Comparison of ENCODE assay signal across 8 cellular contexts in genomic region chr3:188153949-188154757, GRCh38.
DNase-seq lines count a peak whose midpoint lies in the region; FAIRE-seq and TF ChIP-seq lines count a peak whose summit lies in the region.

Gene LPP, plus strand, starts transcription at chr3:188154157. Its CDS starts 251,964 bp downstream, at chr3:188406121.

- no peaks in the 10 kb centered on the region for H3K9me3 ChIP-seq in MM.1S (replicated peaks; ENCODE audit: insufficient read depth, low read length)

- TF ChIP-seq POLR2A in H54 (IDR thresholded peaks at IDR 0.05; ENCODE audit: low read depth, low read length): no peak

- H3K27me3 ChIP-seq in MM.1S (replicated peaks; ENCODE audit: insufficient read depth, low read length): no peaks in the 10 kb centered on the region

- no peaks in the 10 kb centered on the region for H3K4me1 ChIP-seq in MM.1S (ENCODE audit: low read length)

- H4K20me1 ChIP-seq in MM.1S (ENCODE audit: insufficient read depth, low read length): no peaks in the 10 kb centered on the region

- DNase-seq in GM04503 (ENCODE audit: low read depth) (peak; percentile 33), H54 (ENCODE audit: insufficient read length, low spot score) (peak; percentile 86), MM.1S (peak; percentile 51), caudate nucleus (lab: John Stamatoyannopoulos, UW) (peak in 53 of 61 donors; percentile 16 to 87 (median 61)), islet precursor cell (peak; percentile 94), cortex of kidney (lab: John Stamatoyannopoulos, UW) (no peak)
- DNase-seq in activated CD4-positive, CD25-positive, alpha-beta regulatory T cell (lab: John Stamatoyannopoulos, UW): peak; percentile 59 to 72 (median 66)
- peak; percentile 71 for DNase-seq in stimulated activated CD4-positive, alpha-beta T cell treated with anti-CD3 and anti-CD28 coated beads, Interleukin-12 subunit alpha, Interleukin-12 subunit beta, amount 100 ng/mL, for 4 hours

- no peaks in the 10 kb centered on the region; the same call in 1 of the 2 replicates for H3F3A ChIP-seq in MM.1S (ENCODE audit: insufficient read depth, low read length)

- no peak for FAIRE-seq in H54 (lab: Jason Lieb, UNC)

- peak within 1 kb of the TSS; percentile 94 for H3K4me2 ChIP-seq in MM.1S (ENCODE audit: low read depth, low read length)

- no peaks in the 10 kb centered on the region for H3K79me2 ChIP-seq in MM.1S (ENCODE audit: low read length)

- peak within 1 kb of the TSS; percentile 87 for H3K4me3 ChIP-seq in MM.1S (ENCODE audit: low read length)

- no peaks in the 10 kb centered on the region for H3K36me3 ChIP-seq in MM.1S (replicated peaks; ENCODE audit: insufficient read depth, low read length)

- H3K9me2 ChIP-seq in MM.1S (replicated peaks; ENCODE audit: insufficient read depth, low read length): no peaks in the 10 kb centered on the region

- no peak for TF ChIP-seq CTCF in MM.1S (IDR thresholded peaks at IDR 0.05; ENCODE audit: low read length)

- H2AFZ ChIP-seq in MM.1S (ENCODE audit: low read length): peak within 1 kb of the TSS; percentile 99

- no peak within 1 kb of the TSS for H3K27ac ChIP-seq in MM.1S (ENCODE audit: low read length)
- peak within 1 kb of the TSS; percentile 73 for H3K27ac ChIP-seq in caudate nucleus (ENCODE audit: low read depth, low read length)

- peak within 1 kb of the TSS; percentile 43; the same call in 1 of the 2 replicates for H3K9ac ChIP-seq in MM.1S (ENCODE audit: low read length)
